In genomic region chr5:138910546-138911185, GRCh38 we compare ENCODE assay signal across 29 cellular contexts. TPM values are rescaled to one million over a fixed set of nuclear protein-coding genes. Genes with fewer than 3 reads are reported as not detected.
DNase-seq lines count a peak whose midpoint lies in the region; ATAC-seq and TF ChIP-seq lines count a peak whose summit lies in the region.
"Had no signal": no experiment of that assay in that cellular context is flagged by ENCODE, and none has a peak within 500 bp of the region (broad histone marks: within the 10 kb centered on the region; RNA-seq: fewer than 3 reads in every experiment).

No MANE protein-coding gene starts in this region.

- no peak for TF ChIP-seq CTCF in fibroblast of mammary gland (conservative IDR thresholded peaks at IDR 0.05; ENCODE audit: control insufficient read depth, insufficient read depth, low read depth, low read length)
- no peak for TF ChIP-seq CTCF in sigmoid colon (IDR thresholded peaks at IDR 0.05)

- no peaks in the 10 kb centered on the region for H3K36me3 Mint-ChIP-seq in activated T-cell treated with anti-CD3 and anti-CD28 coated beads, Interleukin-2, amount 50 U/mL, for 72 hours (ENCODE audit: insufficient read depth in 2 of 2)

- H3K27me3 Mint-ChIP-seq in activated T-cell treated with anti-CD3 and anti-CD28 coated beads, Interleukin-2, amount 50 U/mL, for 72 hours (ENCODE audit: low read depth) = no peaks in the 10 kb centered on the region
- H3K27me3 Mint-ChIP-seq: activated CD4-positive, alpha-beta T cell treated with anti-CD3 and anti-CD28 coated beads, Interleukin-2, amount 10 ng/mL, durations not matched to agents 7 days and 5 days; CD4-positive, alpha-beta memory T cell had no signal

- TF ChIP-seq EP300 in sigmoid colon (IDR thresholded peaks at IDR 0.05) = no peak

- no peak for TF ChIP-seq POLR2A in sigmoid colon (IDR thresholded peaks at IDR 0.05)

- H3K4me3 ChIP-seq in fibroblast of mammary gland (ENCODE audit: control insufficient read depth, low read depth, low read length) (no peak overlapping the region), sigmoid colon (no peak overlapping the region)
- H3K4me3 ChIP-seq: body of pancreas, dorsolateral prefrontal cortex, gastrocnemius medialis, hepatocyte, pancreas, spleen, stomach, uterus had no signal

- H3K27me3 ChIP-seq in sigmoid colon = no peaks in the 10 kb centered on the region
- H3K27me3 ChIP-seq: body of pancreas, dorsolateral prefrontal cortex, gastrocnemius medialis, hepatocyte, pancreas, spleen, stomach, uterus had no signal

- intact Hi-C loops in sigmoid colon (cut with DNase I) = no loop called here

- H3K4me1 ChIP-seq in sigmoid colon = peaks cover 0 to 3% (median 0%) of the 10 kb centered on the region in 4 donors
- H3K4me1 ChIP-seq: body of pancreas, pancreas, stomach, uterus had no signal

- H3K27ac Mint-ChIP-seq in activated T-cell treated with anti-CD3 and anti-CD28 coated beads, Interleukin-2, amount 50 U/mL, for 72 hours = peak overlapping the region; percentile 18
- H3K27ac Mint-ChIP-seq: activated CD4-positive, alpha-beta T cell treated with anti-CD3 and anti-CD28 coated beads, Interleukin-2, amount 10 ng/mL, durations not matched to agents 7 days and 5 days had no signal

- DNase-seq in activated T-cell treated with anti-CD3 and anti-CD28 coated beads, Interleukin-2, amount 50 U/mL, for 72 hours = no peak
- no peak for DNase-seq in activated T-cell treated with anti-CD3 and anti-CD28 coated beads, Interleukin-2, amount 50 U/mL, for 48 hours
- peak; percentile 29 for DNase-seq in NCI-H69 (lab: John Stamatoyannopoulos, UW)
- peak; percentile 51 for DNase-seq in fibroblast of mammary gland (ENCODE audit: low read depth)
- DNase-seq in sigmoid colon = no peak
- DNase-seq in stimulated activated naive CD4-positive, alpha-beta T cell treated with Interleukin-2 at 50 U/mL for 16 hours (lab: John Stamatoyannopoulos, UW) = no peak
- DNase-seq in activated gamma-delta T cell treated with Interleukin-2 at 50 U/mL for 16 hours = no peak
- DNase-seq: activated CD4-positive, alpha-beta T cell treated with anti-CD3 and anti-CD28 coated beads, Interleukin-2, amount 10 ng/mL, durations not matched to agents 7 days and 5 days; activated naive CD4-positive, alpha-beta T cell treated with Interleukin-2 at 50 U/mL for 16 hours; body of pancreas; CD4-positive, alpha-beta memory T cell; dorsolateral prefrontal cortex; gastrocnemius medialis; HCEC 1CT; Karpas-422; mammary epithelial cell; NCI-H1436 treated with DMSO at 0.1 percent for 48 hours; NCI-H748 treated with DMSO at 0.1 percent for 48 hours; pancreas; retina; SIG-M5; spleen; stimulated activated CD8-positive, alpha-beta memory T cell treated with anti-CD3 and anti-CD28 coated beads, Interleukin-4, amount 100 ng/mL, for 48 hours; stomach; uterus had no signal

- ATAC-seq in activated T-cell treated with anti-CD3 and anti-CD28 coated beads, Interleukin-2, amount 50 U/mL, for 72 hours (replicated peaks in 1 of 2) = no peak
- ATAC-seq in HG02588 (IDR thresholded peaks at IDR 0.05; ENCODE audit: unreplicated experiment) = no peak
- ATAC-seq: body of pancreas, gastrocnemius medialis, HepG2, pancreas had no signal

- peaks cover 11% of the 10 kb centered on the region for H3K4me1 Mint-ChIP-seq in activated T-cell treated with anti-CD3 and anti-CD28 coated beads, Interleukin-2, amount 50 U/mL, for 72 hours (ENCODE audit: low read depth)
- H3K4me1 Mint-ChIP-seq: neural crest cell had no signal

- H3K9me3 Mint-ChIP-seq in activated T-cell treated with anti-CD3 and anti-CD28 coated beads, Interleukin-2, amount 50 U/mL, for 72 hours = no peaks in the 10 kb centered on the region
- H3K9me3 Mint-ChIP-seq: activated CD4-positive, alpha-beta T cell treated with anti-CD3 and anti-CD28 coated beads, Interleukin-2, amount 10 ng/mL, durations not matched to agents 7 days and 5 days; CD4-positive, alpha-beta memory T cell; neural crest cell had no signal

- no peaks in the 10 kb centered on the region for H3K9me3 ChIP-seq in sigmoid colon
- H3K9me3 ChIP-seq: body of pancreas, gastrocnemius medialis, pancreas, spleen, stomach, uterus had no signal

- peaks cover 0 to 31% (median 0%) of the 10 kb centered on the region in 4 donors for H3K36me3 ChIP-seq in sigmoid colon
- H3K36me3 ChIP-seq: pancreas, uterus had no signal

- no peak overlapping the region for H3K27ac ChIP-seq in sigmoid colon
- H3K27ac ChIP-seq: body of pancreas, gastrocnemius medialis, hepatocyte, pancreas, spleen, stomach, uterus had no signal

- 87 to 91% methylated on average over 7 of the region's 7 CpGs for WGBS in sigmoid colon, 2 donors

- no peak overlapping the region for H3K4me3 Mint-ChIP-seq in activated T-cell treated with anti-CD3 and anti-CD28 coated beads, Interleukin-2, amount 50 U/mL, for 72 hours
- H3K4me3 Mint-ChIP-seq: activated CD4-positive, alpha-beta T cell treated with anti-CD3 and anti-CD28 coated beads, Interleukin-2, amount 10 ng/mL, durations not matched to agents 7 days and 5 days; CD4-positive, alpha-beta memory T cell; neural crest cell had no signal

RNA-seq across cellular contexts. Expression of gene LRRTM2, which starts 35.5 kb away (rescaled TPM):
- total RNA-seq in activated T-cell treated with anti-CD3 and anti-CD28 coated beads, Interleukin-2, amount 50 U/mL, for 72 hours = under 1 TPM; 0.23 to 0.29 TPM
- 1 to 10 TPM in 1 of 4 donors, under 1 TPM in 3; 0.16 to 1.1 (median 0.34) TPM for total RNA-seq in sigmoid colon
- polyA plus RNA-seq in sigmoid colon = under 1 TPM in 1 of 3 donors, not detected in 2; 0.32 TPM
- total RNA-seq: activated CD4-positive, alpha-beta T cell treated with anti-CD3 and anti-CD28 coated beads, Interleukin-2, amount 10 ng/mL, durations not matched to agents 7 days and 5 days; CD4-positive, alpha-beta memory T cell; HepG2 had no signal
- polyA plus RNA-seq: CD4-positive, alpha-beta memory T cell; HepG2 had no signal

Comparison
In these comparisons a context has a peak if more than half of its experiments do, and no peak if none do; other contexts are left out.
1. DNase-seq: peak in NCI-H69 (single experiment) and fibroblast of mammary gland (single experiment); none in activated T-cell treated with anti-CD3 and anti-CD28 coated beads, Interleukin-2, amount 50 U/mL, for 72 hours (0 of 2), activated T-cell treated with anti-CD3 and anti-CD28 coated beads, Interleukin-2, amount 50 U/mL, for 48 hours (0 of 2), sigmoid colon (single experiment), stimulated activated naive CD4-positive, alpha-beta T cell treated with Interleukin-2 at 50 U/mL for 16 hours (single experiment) and activated gamma-delta T cell treated with Interleukin-2 at 50 U/mL for 16 hours (single experiment).